In genomic region chr2:200077210-200077650, GRCh38 we compare ENCODE assay signal across 12 cellular contexts.
DNase-seq lines count a peak whose midpoint lies in the region; FAIRE-seq and TF ChIP-seq lines count a peak whose summit lies in the region.
"Had no signal": no experiment of that assay in that cellular context is flagged by ENCODE, and none has a peak within 500 bp of the region (broad histone marks: within the 10 kb centered on the region; RNA-seq: fewer than 3 reads in every experiment).

No MANE protein-coding gene starts in this region.

- no peaks in the 10 kb centered on the region for H3K27me3 Mint-ChIP-seq in astrocyte (ENCODE audit: low read depth, unreplicated experiment)

- H3K4me3 ChIP-seq in astrocyte (ENCODE audit: insufficient read depth, low read depth, low read length) (no peak overlapping the region), kidney epithelial cell (ENCODE audit: low read depth, low read length) (no peak overlapping the region), thyroid gland (replicated peaks in 1 of 3) (no peak overlapping the region), small intestine (ENCODE audit: low read depth in 1 of 2, low read length in 2 of 2) (no peak overlapping the region)
- H3K4me3 ChIP-seq: gastrocnemius medialis had no signal

- peak overlapping the region; percentile 21 for H3K9ac ChIP-seq in astrocyte (ENCODE audit: low read length)

- H3K4me1 ChIP-seq in astrocyte (ENCODE audit: insufficient read depth, low read length) (peaks cover 5% of the 10 kb centered on the region), thyroid gland (peaks cover 0 to 10% of the 10 kb centered on the region in 2 donors), small intestine (ENCODE audit: control insufficient read depth in 2 of 2, insufficient read depth in 1 of 2, low read depth in 1 of 2, low read length in 1 of 2) (no peaks in the 10 kb centered on the region)
- H3K4me1 ChIP-seq: gastrocnemius medialis had no signal

- H3K27me3 ChIP-seq in astrocyte (ENCODE audit: insufficient read depth, low read length): no peaks in the 10 kb centered on the region
- no peaks in the 10 kb centered on the region for H3K27me3 ChIP-seq in kidney epithelial cell (ENCODE audit: control insufficient read depth, insufficient read depth, low read length)
- no peaks in the 10 kb centered on the region for H3K27me3 ChIP-seq in thyroid gland
- H3K27me3 ChIP-seq in small intestine (ENCODE audit: control insufficient read depth in 2 of 2, insufficient read depth in 2 of 2, low read length in 2 of 2): no peaks in the 10 kb centered on the region
- H3K27me3 ChIP-seq: gastrocnemius medialis had no signal

- H4K20me1 ChIP-seq in astrocyte (ENCODE audit: insufficient read depth, low read length): no peaks in the 10 kb centered on the region

- no peak overlapping the region for H2AFZ ChIP-seq in astrocyte (ENCODE audit: low read depth, low read length)

- H3K9me3 Mint-ChIP-seq in astrocyte (ENCODE audit: unreplicated experiment): no peaks in the 10 kb centered on the region

- DNase-seq in SHP77 (lab: John Stamatoyannopoulos, UW) (peak; percentile 18 to 22), SHP77 treated with DMSO at 0.1 percent for 48 hours (lab: John Stamatoyannopoulos, UW) (no peak), astrocyte (ENCODE audit: low read depth) (peak; percentile 72), kidney epithelial cell (ENCODE audit: low read depth) (peak; percentile 57), thyroid gland (no peak), small intestine (no peak), occipital lobe (lab: John Stamatoyannopoulos, UW) (no peak), NCI-H1436 (lab: John Stamatoyannopoulos, UW) (no peak)
- DNase-seq: activated naive CD4-positive, alpha-beta T cell treated with Interleukin-2 at 50 U/mL for 16 hours; gastrocnemius medialis; naive thymus-derived CD4-positive, alpha-beta T cell had no signal

- FAIRE-seq in astrocyte (lab: Jason Lieb, UNC) (peak; percentile 37), small intestine (lab: Jason Lieb, UNC) (no peak)

- H3K79me2 ChIP-seq in astrocyte (ENCODE audit: insufficient read depth, low read length): no peaks in the 10 kb centered on the region

- intact Hi-C loops in thyroid gland (cut with DNase I): no loop called here

- peak overlapping the region; percentile 53 for H3K27ac Mint-ChIP-seq in astrocyte (ENCODE audit: unreplicated experiment)
- H3K27ac Mint-ChIP-seq: naive thymus-derived CD4-positive, alpha-beta T cell had no signal

- H3K27ac ChIP-seq in astrocyte (ENCODE audit: low read depth, low read length): peak overlapping the region; percentile 36
- peak overlapping the region; percentile 3 to 12 (median 10) for H3K27ac ChIP-seq in thyroid gland
- H3K27ac ChIP-seq in small intestine (ENCODE audit: low read depth in 1 of 2, low read length in 1 of 2): no peak overlapping the region
- H3K27ac ChIP-seq: C4-2B, gastrocnemius medialis had no signal

- H3K4me1 Mint-ChIP-seq in astrocyte (ENCODE audit: low read depth, unreplicated experiment): peaks cover 29% of the 10 kb centered on the region

- no peak for TF ChIP-seq POLR2A in thyroid gland (IDR thresholded peaks at IDR 0.05)

- H3K4me3 Mint-ChIP-seq in astrocyte (ENCODE audit: unreplicated experiment): no peak overlapping the region
- H3K4me3 Mint-ChIP-seq: naive thymus-derived CD4-positive, alpha-beta T cell had no signal

- TF ChIP-seq CTCF in astrocyte (IDR thresholded peaks at IDR 0.05; ENCODE audit: insufficient read depth, low read depth, low read length) (no peak), kidney epithelial cell (IDR thresholded peaks at IDR 0.05; ENCODE audit: insufficient read depth, low read length, poor library complexity, severe bottlenecking) (no peak), thyroid gland (IDR thresholded peaks at IDR 0.05) (no peak)

- H3K9me3 ChIP-seq in astrocyte (ENCODE audit: insufficient read depth, low read depth, low read length) (no peaks in the 10 kb centered on the region), thyroid gland (no peaks in the 10 kb centered on the region), small intestine (ENCODE audit: control insufficient read depth, low read depth) (no peaks in the 10 kb centered on the region)
- H3K9me3 ChIP-seq: gastrocnemius medialis had no signal

- H3K36me3 ChIP-seq in astrocyte (ENCODE audit: insufficient read depth, low read length) (no peaks in the 10 kb centered on the region), kidney epithelial cell (ENCODE audit: control insufficient read depth, insufficient read depth, low read length) (no peaks in the 10 kb centered on the region), thyroid gland (no peaks in the 10 kb centered on the region), small intestine (ENCODE audit: control insufficient read depth in 2 of 2, insufficient read depth in 2 of 2, low read length in 2 of 2) (no peaks in the 10 kb centered on the region)
- H3K36me3 ChIP-seq: gastrocnemius medialis had no signal

- no peaks in the 10 kb centered on the region for H3K36me3 Mint-ChIP-seq in astrocyte (ENCODE audit: low read depth, unreplicated experiment)
- H3K36me3 Mint-ChIP-seq: naive thymus-derived CD4-positive, alpha-beta T cell had no signal

- peak overlapping the region; percentile 58 for H3K4me2 ChIP-seq in astrocyte (ENCODE audit: low read length)

- WGBS in thyroid gland, 2 donors: 26 to 34% methylated on average over 5 of the region's 5 CpGs
- WGBS in small intestine, 3 donors: 42 to 71% (median 59%) methylated on average over 5 of the region's 5 CpGs

Comparison
In these comparisons a context has a peak if more than half of its experiments do, and no peak if none do; other contexts are left out.
1. DNase-seq: peak in SHP77 (2 of 2), astrocyte (single experiment) and kidney epithelial cell (single experiment); none in SHP77 treated with DMSO at 0.1 percent for 48 hours (single experiment), thyroid gland (0 of 2), small intestine (single experiment), occipital lobe (single experiment) and NCI-H1436 (single experiment).
2. H3K27ac ChIP-seq: peak in astrocyte (single experiment) and thyroid gland (3 of 3); none in small intestine (0 of 2).